Comparison of ENCODE assay signal across 9 cellular contexts in the genomic region with DNA sequence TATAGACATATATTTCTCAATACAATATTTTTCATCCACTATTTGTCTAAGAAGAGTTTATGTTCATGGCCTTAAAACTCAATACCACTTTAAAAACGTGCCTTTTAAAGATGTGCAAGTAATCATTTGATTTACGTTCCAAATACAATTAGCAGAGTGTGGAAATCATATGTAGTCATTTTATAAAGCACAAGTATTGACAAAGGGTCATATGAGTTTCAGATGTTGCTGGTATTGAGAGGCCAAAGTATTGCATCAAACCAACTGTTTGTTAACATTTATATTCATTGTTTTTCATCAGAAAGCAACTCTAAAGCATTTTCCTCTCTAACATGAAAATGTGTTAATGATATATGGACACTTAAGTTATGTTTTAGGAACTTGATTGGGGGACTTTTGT.
"Had no signal": no experiment of that assay in that cellular context is flagged by ENCODE, and none has a peak within 500 bp of the region (broad histone marks: within the 10 kb centered on the region; RNA-seq: fewer than 3 reads in every experiment).

No MANE protein-coding gene starts in this region.

- H3K36me3 ChIP-seq: HAP-1 had no signal

- H3K4me3 ChIP-seq: GM23248, HAP-1, K562 had no signal

- H3K9me3 ChIP-seq: HAP-1 had no signal

- DNase-seq: GM23248, GOT3, H7, HFFc6, IMR-90 had no signal

- H3K9ac ChIP-seq: GM23248, KMS-11 had no signal

- H3K4me1 ChIP-seq: HAP-1 had no signal

- ATAC-seq: HCT116, K562 had no signal
